In the genomic region with DNA sequence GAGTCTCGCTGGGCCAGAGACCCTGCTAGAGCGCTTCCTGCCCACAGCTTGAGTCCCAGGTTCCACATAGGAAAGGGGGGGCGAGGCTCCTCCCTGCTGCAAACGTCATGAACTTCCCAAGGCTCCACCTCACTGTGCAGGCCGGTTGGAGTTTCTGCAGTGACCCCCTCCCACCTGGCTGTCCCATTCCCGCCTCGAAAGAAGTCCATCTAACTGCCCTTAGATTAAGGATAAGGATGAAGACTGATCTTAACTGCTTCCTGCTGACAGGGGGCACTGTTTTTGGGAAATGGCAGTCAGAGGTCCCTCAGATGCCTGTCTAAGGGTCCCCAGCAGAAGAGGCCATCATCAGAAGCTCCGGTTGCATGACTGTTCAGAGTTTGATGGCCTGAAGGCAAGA, we compare ENCODE assay signal across 18 cellular contexts.
DNase-seq lines count a peak whose midpoint lies in the region; ATAC-seq, FAIRE-seq and TF ChIP-seq lines count a peak whose summit lies in the region.
"Had no signal": no experiment of that assay in that cellular context is flagged by ENCODE, and none has a peak within 500 bp of the region (broad histone marks: within the 10 kb centered on the region; RNA-seq: fewer than 3 reads in every experiment).

No MANE protein-coding gene starts in this region.

- H3K4me3 ChIP-seq in cardiac muscle cell (no peak overlapping the region), HFF-Myc (replicated peaks; ENCODE audit: low read depth, low read length) (no peak overlapping the region), coronary artery (no peak overlapping the region), spleen (no peak overlapping the region), SK-N-SH (ENCODE audit: low read depth in 2 of 2, low read length in 1 of 2) (no peak overlapping the region)
- H3K4me3 ChIP-seq: Peyer's patch had no signal

- no peak for TF ChIP-seq EP300 in SK-N-SH (IDR thresholded peaks at IDR 0.05; ENCODE audit: borderline replicate concordance in 1 of 2, low read depth in 1 of 2, low read length in 1 of 2)

- no peaks in the 10 kb centered on the region for H4K20me1 ChIP-seq in SK-N-SH (ENCODE audit: insufficient read depth)

- intact Hi-C loops in left cardiac atrium (cut with DNase I) (loop anchor here in 1 of 2 donors (10.0 kb wide), 1 partner anchor 186 kb away; no protein-coding TSS in a partner anchor), spleen (cut with DNase I; ENCODE audit: low total_unique reads) (no loop called here)

- no peak for TF ChIP-seq RAD21 in SK-N-SH (IDR thresholded peaks at IDR 0.05; ENCODE audit: low read length)

- no peaks in the 10 kb centered on the region for H3K36me3 ChIP-seq in cardiac muscle cell
- no peaks in the 10 kb centered on the region for H3K36me3 ChIP-seq in spleen
- no peaks in the 10 kb centered on the region for H3K36me3 ChIP-seq in SK-N-SH (replicated peaks in 1 of 2; ENCODE audit: control insufficient read depth in 1 of 2, insufficient read depth in 2 of 2, low read length in 1 of 2)
- H3K36me3 ChIP-seq: Peyer's patch had no signal

- no peak overlapping the region for H2AFZ ChIP-seq in SK-N-SH (ENCODE audit: low read depth)

- WGBS in spleen, 5 donors = 62 to 72% (median 64%) methylated on average over 8 of the region's 8 CpGs
- 50% methylated on average over 5 of the region's 8 CpGs for WGBS in SK-N-SH (ENCODE audit: low lambda C conversion rate)

- no peak overlapping the region for H3K9ac ChIP-seq in SK-N-SH

- no peaks in the 10 kb centered on the region for H3K9me2 ChIP-seq in SK-N-SH

- ATAC-seq in left cardiac atrium (no peak), GM19395 (IDR thresholded peaks at IDR 0.05; ENCODE audit: unreplicated experiment) (no peak)

- H3F3A ChIP-seq in SK-N-SH (replicated peaks; ENCODE audit: insufficient read depth) = no peaks in the 10 kb centered on the region

- H3K27ac ChIP-seq in cardiac muscle cell (no peak overlapping the region), coronary artery (no peak overlapping the region), spleen (no peak overlapping the region), SK-N-SH (ENCODE audit: low read depth in 2 of 2, low read length in 1 of 2) (no peak overlapping the region)
- H3K27ac ChIP-seq: Peyer's patch had no signal

- H3K4me1 ChIP-seq in cardiac muscle cell (ENCODE audit: low read depth) (peaks cover 19% of the 10 kb centered on the region), spleen (peaks cover 0 to 3% (median 0%) of the 10 kb centered on the region in 6 donors), SK-N-SH (ENCODE audit: control insufficient read depth in 1 of 2, insufficient read depth in 2 of 2, low read depth in 1 of 2, low read length in 1 of 2) (no peaks in the 10 kb centered on the region; a peak in 1 of 4 replicates)
- H3K4me1 ChIP-seq: Peyer's patch had no signal

- no peak overlapping the region for H3K4me2 ChIP-seq in SK-N-SH

- POLR2A ChIA-PET in SK-N-SH (lab: Yijun Ruan, JAX) = no interaction called here

- CTCF ChIA-PET in SK-N-SH (lab: Yijun Ruan, JAX) = interaction anchor here (1.3 kb wide), 1 partner anchor 64 kb away, joined by 6 read pairs; no protein-coding TSS in a partner anchor

- TF ChIP-seq CTCF in cardiac muscle cell (IDR thresholded peaks at IDR 0.05; ENCODE audit: low read depth, low read length) = peak; percentile 10
- TF ChIP-seq CTCF in HFF-Myc (IDR thresholded peaks at IDR 0.05; ENCODE audit: low read depth, low read length, missing control alignments) = peak; percentile 4
- TF ChIP-seq CTCF in coronary artery (IDR thresholded peaks at IDR 0.05) = no peak
- no peak for TF ChIP-seq CTCF in spleen (IDR thresholded peaks at IDR 0.05 in 8 of 11, conservative IDR thresholded peaks at IDR 0.05 in 3 of 11)
- no peak for TF ChIP-seq CTCF in SK-N-SH (IDR thresholded peaks at IDR 0.05)

- H3K27me3 ChIP-seq in cardiac muscle cell (no peaks in the 10 kb centered on the region), spleen (replicated peaks in 1 of 7) (peaks cover 0 to 12% (median 4%) of the 10 kb centered on the region in 7 donors), SK-N-SH (ENCODE audit: insufficient read depth) (no peaks in the 10 kb centered on the region; the same call in 1 of the 2 replicates)
- H3K27me3 ChIP-seq: Peyer's patch had no signal

- no peaks in the 10 kb centered on the region for H3K79me2 ChIP-seq in SK-N-SH (ENCODE audit: insufficient read depth)

- no peak for TF ChIP-seq POLR2A in spleen (IDR thresholded peaks at IDR 0.05)

- FAIRE-seq in HTR-8/SVneo (lab: Jason Lieb, UNC) = no peak
- FAIRE-seq: A204.1 had no signal

- no peak for DNase-seq in cardiac muscle cell (ENCODE audit: low read depth in 1 of 2, low spot score in 1 of 2)
- DNase-seq in left cardiac atrium = no peak
- DNase-seq in HFF-Myc (ENCODE audit: extremely low read depth, low read depth) = no peak
- DNase-seq in coronary artery (ENCODE audit: low spot score) = peak; percentile 47
- DNase-seq in spleen = peak; percentile 45
- no peak for DNase-seq in HTR-8/SVneo (ENCODE audit: insufficient read length, low spot score)
- DNase-seq in SK-N-SH = no peak
- DNase-seq: GDM1, GOT3, NCI-H1105 treated with DMSO at 0.1 percent for 48 hours, NCI-H187 treated with DMSO at 0.1 percent for 48 hours, NCI-H2171, NCI-H510A, NCI-H82, SHP77 had no signal

- H3K9me3 ChIP-seq in cardiac muscle cell (ENCODE audit: low read depth) = no peaks in the 10 kb centered on the region
- H3K9me3 ChIP-seq in spleen = no peaks in the 10 kb centered on the region
- no peaks in the 10 kb centered on the region for H3K9me3 ChIP-seq in SK-N-SH
- H3K9me3 ChIP-seq: Peyer's patch had no signal

TF ChIP-seq in SK-N-SH, 30 proteins besides CTCF, POLR2A, EP300 and RAD21 (continues in another document):
- TF ChIP-seq RXRA (IDR thresholded peaks at IDR 0.05; ENCODE audit: borderline replicate concordance, low read depth) (no peak), SIN3A (IDR thresholded peaks at IDR 0.05; ENCODE audit: borderline replicate concordance, low read depth, low read length) (no peak), YY1 (IDR thresholded peaks at IDR 0.05; ENCODE audit: low read depth) (no peak), GATA2 (CRISPR knock-in tag; IDR thresholded peaks at IDR 0.05) (no peak), GABPA (IDR thresholded peaks at IDR 0.05; ENCODE audit: low read depth) (no peak), TAF1 (IDR thresholded peaks at IDR 0.05; ENCODE audit: borderline replicate concordance, low read depth, low read length) (no peak), TCF12 (IDR thresholded peaks at IDR 0.05) (no peak)
- TF ChIP-seq, protein P1, sequence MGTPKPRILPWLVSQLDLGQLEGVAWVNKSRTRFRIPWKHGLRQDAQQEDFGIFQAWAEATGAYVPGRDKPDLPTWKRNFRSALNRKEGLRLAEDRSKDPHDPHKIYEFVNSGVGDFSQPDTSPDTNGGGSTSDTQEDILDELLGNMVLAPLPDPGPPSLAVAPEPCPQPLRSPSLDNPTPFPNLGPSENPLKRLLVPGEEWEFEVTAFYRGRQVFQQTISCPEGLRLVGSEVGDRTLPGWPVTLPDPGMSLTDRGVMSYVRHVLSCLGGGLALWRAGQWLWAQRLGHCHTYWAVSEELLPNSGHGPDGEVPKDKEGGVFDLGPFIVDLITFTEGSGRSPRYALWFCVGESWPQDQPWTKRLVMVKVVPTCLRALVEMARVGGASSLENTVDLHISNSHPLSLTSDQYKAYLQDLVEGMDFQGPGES (IDR thresholded peaks at IDR 0.05; ENCODE audit: low read depth, low read length) = no peak
- TF ChIP-seq, protein P2, sequence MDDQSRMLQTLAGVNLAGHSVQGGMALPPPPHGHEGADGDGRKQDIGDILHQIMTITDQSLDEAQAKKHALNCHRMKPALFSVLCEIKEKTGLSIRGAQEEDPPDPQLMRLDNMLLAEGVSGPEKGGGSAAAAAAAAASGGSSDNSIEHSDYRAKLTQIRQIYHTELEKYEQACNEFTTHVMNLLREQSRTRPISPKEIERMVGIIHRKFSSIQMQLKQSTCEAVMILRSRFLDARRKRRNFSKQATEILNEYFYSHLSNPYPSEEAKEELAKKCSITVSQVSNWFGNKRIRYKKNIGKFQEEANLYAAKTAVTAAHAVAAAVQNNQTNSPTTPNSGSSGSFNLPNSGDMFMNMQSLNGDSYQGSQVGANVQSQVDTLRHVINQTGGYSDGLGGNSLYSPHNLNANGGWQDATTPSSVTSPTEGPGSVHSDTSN (IDR thresholded peaks at IDR 0.05) = no peak
- TF ChIP-seq, protein P3, sequence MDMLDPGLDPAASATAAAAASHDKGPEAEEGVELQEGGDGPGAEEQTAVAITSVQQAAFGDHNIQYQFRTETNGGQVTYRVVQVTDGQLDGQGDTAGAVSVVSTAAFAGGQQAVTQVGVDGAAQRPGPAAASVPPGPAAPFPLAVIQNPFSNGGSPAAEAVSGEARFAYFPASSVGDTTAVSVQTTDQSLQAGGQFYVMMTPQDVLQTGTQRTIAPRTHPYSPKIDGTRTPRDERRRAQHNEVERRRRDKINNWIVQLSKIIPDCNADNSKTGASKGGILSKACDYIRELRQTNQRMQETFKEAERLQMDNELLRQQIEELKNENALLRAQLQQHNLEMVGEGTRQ (IDR thresholded peaks at IDR 0.05; ENCODE audit: borderline replicate concordance, low read depth, low read length) = no peak
- TF ChIP-seq, protein P4, sequence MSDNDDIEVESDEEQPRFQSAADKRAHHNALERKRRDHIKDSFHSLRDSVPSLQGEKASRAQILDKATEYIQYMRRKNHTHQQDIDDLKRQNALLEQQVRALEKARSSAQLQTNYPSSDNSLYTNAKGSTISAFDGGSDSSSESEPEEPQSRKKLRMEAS (IDR thresholded peaks at IDR 0.05; ENCODE audit: low read depth) = no peak

Comparison
In these comparisons a context has a peak if more than half of its experiments do, and no peak if none do; other contexts are left out.
1. DNase-seq: peak in coronary artery (single experiment) and spleen (single experiment); none in cardiac muscle cell (0 of 2), left cardiac atrium (single experiment), HFF-Myc (single experiment), HTR-8/SVneo (single experiment) and SK-N-SH (single experiment).
2. CTCF ChIP-seq: peak in cardiac muscle cell (single experiment) and HFF-Myc (single experiment); none in coronary artery (single experiment), spleen (0 of 11) and SK-N-SH (single experiment).